Comparison of ENCODE assay signal across 26 cellular contexts in genomic region chr5:169244812-169245211, GRCh38. TPM values are rescaled to one million over a fixed set of nuclear protein-coding genes. Genes with fewer than 3 reads are reported as not detected.
"Had no signal": no experiment of that assay in that cellular context is flagged by ENCODE, and none has a peak within 500 bp of the region (broad histone marks: within the 10 kb centered on the region; RNA-seq: fewer than 3 reads in every experiment).

No MANE protein-coding gene starts in this region.

- H3K27me3 ChIP-seq: colonic mucosa, esophagus squamous epithelium, gastrocnemius medialis, heart left ventricle, hepatocyte, left lung had no signal

- H3K36me3 ChIP-seq: colonic mucosa, esophagus squamous epithelium, gastrocnemius medialis, heart left ventricle, left lung, lower lobe of right lung had no signal

- H3K27ac ChIP-seq: colonic mucosa, epithelial cell of prostate, esophagus squamous epithelium, gastrocnemius medialis, heart left ventricle, hepatocyte, left lung, lower lobe of right lung had no signal

- DNase-seq: colonic mucosa; cortex of kidney; effector CD8-positive, alpha-beta T cell; effector memory CD8-positive, alpha-beta T cell; endodermal cell; erythroblast; esophagus squamous epithelium; foreskin fibroblast; foreskin melanocyte; gastrocnemius medialis; glutamatergic neuron; heart left ventricle; left cardiac atrium; left lung; left ventricle myocardium superior; lower lobe of right lung; mesenchymal stem cell; mucosa of descending colon; naive B cell had no signal

- H2AFZ ChIP-seq: hepatocyte had no signal

- H3K4me3 Mint-ChIP-seq: dendritic cell treated with granulocyte-macrophage colony-stimulating factor and Interleukin-4, amounts not matched to agents 40 ng/mL and 50 ng/mL, for 4 days; effector memory CD8-positive, alpha-beta T cell; endodermal cell; mesothelial cell of epicardium had no signal

- H3K36me3 Mint-ChIP-seq: naive B cell had no signal

- H3K4me1 Mint-ChIP-seq: naive B cell had no signal

- H3K4me2 ChIP-seq: hepatocyte had no signal

- H3K27me3 Mint-ChIP-seq: dendritic cell treated with granulocyte-macrophage colony-stimulating factor and Interleukin-4, amounts not matched to agents 40 ng/mL and 50 ng/mL, for 4 days had no signal

- H3K27ac Mint-ChIP-seq: dendritic cell treated with granulocyte-macrophage colony-stimulating factor and Interleukin-4, amounts not matched to agents 40 ng/mL and 50 ng/mL, for 4 days; effector memory CD8-positive, alpha-beta T cell; endodermal cell; mesothelial cell of epicardium; naive B cell had no signal

- H3K9me3 Mint-ChIP-seq: endodermal cell had no signal

- H3K79me2 ChIP-seq: hepatocyte had no signal

- H3K4me1 ChIP-seq: colonic mucosa, gastrocnemius medialis, lower lobe of right lung had no signal

- H3K4me3 ChIP-seq: colonic mucosa, esophagus squamous epithelium, gastrocnemius medialis, heart left ventricle, hepatocyte, left lung, lower lobe of right lung, mucosa of descending colon had no signal

- H3K9me3 ChIP-seq: colonic mucosa, gastrocnemius medialis, mucosa of descending colon had no signal

- ATAC-seq: effector memory CD8-positive, alpha-beta T cell; esophagus mucosa; gastrocnemius medialis; heart left ventricle; left cardiac atrium; left lung; left ventricle myocardium superior; lower lobe of right lung; mucosa of descending colon had no signal

RNA-seq across cellular contexts. Expression of gene SLIT3, which starts 56.1 kb away (rescaled TPM):
- total RNA-seq: dermis microvascular lymphatic vessel endothelial cell, myocyte had no signal
